14 cellular contexts compared by ENCODE assay signal in the genomic region with DNA sequence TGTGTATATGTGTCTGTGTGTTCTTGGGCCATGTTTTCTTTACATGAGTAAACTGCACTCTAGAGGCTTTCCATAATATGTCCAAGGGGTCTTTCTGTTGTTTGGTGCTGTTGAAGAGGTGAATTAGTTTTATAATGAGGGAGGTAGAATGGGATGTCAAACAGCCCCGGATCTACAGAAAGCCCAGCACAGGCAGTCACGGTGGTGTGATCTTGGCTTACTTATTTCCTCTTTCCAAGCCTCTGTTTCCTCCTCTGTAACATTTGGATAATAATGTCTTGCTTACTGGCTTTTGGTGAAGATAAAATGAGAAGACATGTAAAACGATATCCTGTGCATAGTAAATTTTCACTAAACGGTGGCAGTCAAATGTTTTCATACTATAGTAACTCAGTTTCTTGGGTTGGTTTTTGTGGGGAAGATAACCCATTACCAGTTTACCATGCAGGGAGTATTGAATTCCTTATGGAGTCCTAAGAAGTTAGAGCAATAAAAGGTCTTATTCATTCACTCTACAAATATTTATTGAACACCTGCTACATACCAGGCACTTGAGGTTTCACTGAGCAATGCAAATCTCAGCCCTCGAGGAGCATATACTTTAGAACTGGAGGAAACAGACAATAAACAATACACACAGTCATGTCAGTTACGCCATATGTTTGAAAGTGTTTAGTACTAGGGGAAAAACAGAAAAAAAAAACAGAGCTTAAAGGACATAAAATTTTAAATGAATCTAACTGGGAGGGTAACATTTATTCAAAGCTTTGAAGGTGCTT. TPM values are rescaled to one million over a fixed set of nuclear protein-coding genes. Genes with fewer than 3 reads are reported as not detected.
DNase-seq lines count a peak whose midpoint lies in the region; ATAC-seq and TF ChIP-seq lines count a peak whose summit lies in the region.
"Had no signal": no experiment of that assay in that cellular context is flagged by ENCODE, and none has a peak within 500 bp of the region (broad histone marks: within the 10 kb centered on the region; RNA-seq: fewer than 3 reads in every experiment).

No MANE protein-coding gene starts in this region.

- no peak overlapping the region for H3K4me2 ChIP-seq in osteoblast (ENCODE audit: insufficient read depth, low read length)

- H2AFZ ChIP-seq in osteoblast (ENCODE audit: low read length) = peak overlapping the region; percentile 69

- intact Hi-C loops in activated CD4-positive, alpha-beta T cell treated with anti-CD3 and anti-CD28 coated beads, Interleukin-2, amount 10 ng/mL, durations not matched to agents 24 days and 14 days (cut with micrococcal nuclease) = no loop called here

- peaks cover 77% of the 10 kb centered on the region for H3K4me1 Mint-ChIP-seq in central memory CD8-positive, alpha-beta T cell
- no peaks in the 10 kb centered on the region for H3K4me1 Mint-ChIP-seq in activated CD4-positive, alpha-beta T cell treated with anti-CD3 and anti-CD28 coated beads, Interleukin-2, amount 10 ng/mL, durations not matched to agents 24 days and 14 days

- H3K36me3 Mint-ChIP-seq in central memory CD8-positive, alpha-beta T cell (ENCODE audit: insufficient read depth) = peaks cover 4% of the 10 kb centered on the region
- H3K36me3 Mint-ChIP-seq in activated CD4-positive, alpha-beta T cell treated with anti-CD3 and anti-CD28 coated beads, Interleukin-2, amount 10 ng/mL, durations not matched to agents 24 days and 14 days (ENCODE audit: low read depth) = no peaks in the 10 kb centered on the region
- H3K36me3 Mint-ChIP-seq: CD4-positive, alpha-beta memory T cell; naive B cell had no signal

- no peaks in the 10 kb centered on the region for H3K27me3 ChIP-seq in MG63
- H3K27me3 ChIP-seq in osteoblast (ENCODE audit: insufficient read depth, low read length) = no peaks in the 10 kb centered on the region
- H3K27me3 ChIP-seq: brain microvascular endothelial cell, upper lobe of left lung had no signal

- no peaks in the 10 kb centered on the region for H3K9me3 Mint-ChIP-seq in central memory CD8-positive, alpha-beta T cell
- H3K9me3 Mint-ChIP-seq in activated CD4-positive, alpha-beta T cell treated with anti-CD3 and anti-CD28 coated beads, Interleukin-2, amount 10 ng/mL, durations not matched to agents 24 days and 14 days = peaks cover 4% of the 10 kb centered on the region

- H3K36me3 ChIP-seq in MG63 (no peaks in the 10 kb centered on the region), osteoblast (ENCODE audit: insufficient read depth, low read length) (no peaks in the 10 kb centered on the region)
- H3K36me3 ChIP-seq: brain microvascular endothelial cell, upper lobe of left lung had no signal

- peak overlapping the region; percentile 17 for H3K27ac Mint-ChIP-seq in central memory CD8-positive, alpha-beta T cell (ENCODE audit: low read depth)
- H3K27ac Mint-ChIP-seq in activated CD4-positive, alpha-beta T cell treated with anti-CD3 and anti-CD28 coated beads, Interleukin-2, amount 10 ng/mL, durations not matched to agents 24 days and 14 days = no peak overlapping the region
- H3K27ac Mint-ChIP-seq: CD4-positive, alpha-beta memory T cell had no signal

- H3K27me3 Mint-ChIP-seq in central memory CD8-positive, alpha-beta T cell = no peaks in the 10 kb centered on the region
- peaks cover 19% of the 10 kb centered on the region for H3K27me3 Mint-ChIP-seq in activated CD4-positive, alpha-beta T cell treated with anti-CD3 and anti-CD28 coated beads, Interleukin-2, amount 10 ng/mL, durations not matched to agents 24 days and 14 days
- H3K27me3 Mint-ChIP-seq: naive B cell had no signal

- H3K4me1 ChIP-seq in osteoblast (ENCODE audit: insufficient read depth, low read length) = peaks cover 4% of the 10 kb centered on the region

- DNase-seq in COLO829 (ENCODE audit: low spot score) (peak; percentile 39), MG63 (peak; percentile 19), osteoblast (ENCODE audit: insufficient read length, low spot score, missing footprints) (no peak), NCI-H1436 (lab: John Stamatoyannopoulos, UW) (no peak), ureter (ENCODE audit: low spot score) (no peak), NCI-H2227 treated with DMSO at 0.1 percent for 48 hours (lab: John Stamatoyannopoulos, UW) (no peak)
- DNase-seq in central memory CD8-positive, alpha-beta T cell (ENCODE audit: low spot score in 2 of 2) = no peak
- no peak for DNase-seq in activated CD4-positive, alpha-beta T cell treated with anti-CD3 and anti-CD28 coated beads, Interleukin-2, amount 10 ng/mL, durations not matched to agents 24 days and 14 days
- DNase-seq: brain microvascular endothelial cell; CD4-positive, alpha-beta memory T cell; naive B cell; NCI-H345; upper lobe of left lung had no signal

- no peak overlapping the region for H3K4me3 ChIP-seq in MG63
- no peak overlapping the region for H3K4me3 ChIP-seq in osteoblast (ENCODE audit: insufficient read depth, low read length)
- H3K4me3 ChIP-seq: upper lobe of left lung had no signal

- H4K20me1 ChIP-seq in osteoblast (ENCODE audit: insufficient read depth, low read length) = no peaks in the 10 kb centered on the region

- H3K79me2 ChIP-seq in osteoblast (ENCODE audit: insufficient read depth, low read length) = peaks cover 13% of the 10 kb centered on the region

- no peaks in the 10 kb centered on the region for H3K9me3 ChIP-seq in MG63
- no peaks in the 10 kb centered on the region for H3K9me3 ChIP-seq in osteoblast (ENCODE audit: low read depth, low read length)
- H3K9me3 ChIP-seq: upper lobe of left lung had no signal

- no peak overlapping the region for H3K4me3 Mint-ChIP-seq in central memory CD8-positive, alpha-beta T cell
- no peak overlapping the region for H3K4me3 Mint-ChIP-seq in activated CD4-positive, alpha-beta T cell treated with anti-CD3 and anti-CD28 coated beads, Interleukin-2, amount 10 ng/mL, durations not matched to agents 24 days and 14 days
- H3K4me3 Mint-ChIP-seq: CD4-positive, alpha-beta memory T cell had no signal

- no peak for ATAC-seq in central memory CD8-positive, alpha-beta T cell (replicated peaks; ENCODE audit: extremely low read depth, poor library complexity, severe bottlenecking)
- ATAC-seq: SK-N-SH treated with all-trans-retinoic acid at 6 μM for 48 hours had no signal

- TF ChIP-seq CTCF in osteoblast (IDR thresholded peaks at IDR 0.05; ENCODE audit: extremely low read depth, low read depth, low read length) = no peak

- H3K27ac ChIP-seq in osteoblast (ENCODE audit: low read depth, low read length) = no peak overlapping the region
- H3K27ac ChIP-seq: brain microvascular endothelial cell had no signal

RNA-seq across cellular contexts. Expression of a gene that starts 32.3 kb away (rescaled TPM):
- 51.5 and 52.5 TPM in 2 replicates for total RNA-seq in MG63 (2014; rRNA removed; shearing (Covaris generic); ENCODE audit: low replicate concordance)
- 17.0 and 25.0 TPM in 2 replicates for total RNA-seq in osteoblast
- total RNA-seq in activated CD4-positive, alpha-beta T cell treated with anti-CD3 and anti-CD28 coated beads, Interleukin-2, amount 10 ng/mL, durations not matched to agents 24 days and 14 days = 1.8 and 2.5 TPM in 2 replicates
- 83.6 TPM for total RNA-seq in ureter

Comparison
In these comparisons a context has a peak if more than half of its experiments do, and no peak if none do; other contexts are left out.
1. DNase-seq: peak in COLO829 (single experiment) and MG63 (single experiment); none in central memory CD8-positive, alpha-beta T cell (0 of 2), osteoblast (single experiment), activated CD4-positive, alpha-beta T cell treated with anti-CD3 and anti-CD28 coated beads, Interleukin-2, amount 10 ng/mL, durations not matched to agents 24 days and 14 days (single experiment), NCI-H1436 (single experiment), ureter (single experiment) and NCI-H2227 treated with DMSO at 0.1 percent for 48 hours (single experiment).